In genomic region chr7:44587843-44588711, GRCh38 we compare ENCODE assay signal across 8 cellular contexts. TPM values are rescaled to one million over a fixed set of nuclear protein-coding genes. Genes with fewer than 3 reads are reported as not detected.
DNase-seq lines count a peak whose midpoint lies in the region; ATAC-seq and TF ChIP-seq lines count a peak whose summit lies in the region.

No MANE protein-coding gene starts in this region.

- dilution Hi-C loops in mammary epithelial cell (cut with HindIII; ENCODE audit: low sequenced_read_pairs), result no loop called here

- peaks cover 7% of the 10 kb centered on the region for H3K4me1 Mint-ChIP-seq in T-helper 2 cell treated with Interferon-gamma antibody and Interleukin-4, amounts not matched to agents 5 μg/mL and 100 μg/mL, for 36 hours (ENCODE audit: low read depth)

- no peak overlapping the region for H3K4me2 ChIP-seq in mammary epithelial cell (ENCODE audit: insufficient read depth, low read depth, low read length)

- intact Hi-C loops in mammary epithelial cell (cut with micrococcal nuclease), result loop anchor here (1.0 kb wide), 4 partner anchors 209 to 548 kb away; no protein-coding TSS in a partner anchor

- ATAC-seq in GM18907 (IDR thresholded peaks at IDR 0.05; ENCODE audit: unreplicated experiment), result no peak

- H3K4me3 ChIP-seq in mammary epithelial cell (replicated peaks in 1 of 3; ENCODE audit: insufficient read depth in 1 of 3, low read depth in 2 of 3, low read length in 3 of 3) (no peak overlapping the region), liver (ENCODE audit: low read depth in 1 of 3, low read length in 3 of 3) (no peak overlapping the region)

- no TSS peak for BruUV-seq in mammary epithelial cell (replicated peaks; lab: Mats Ljungman, UMichigan)

- CTCF ChIA-PET in mammary epithelial cell (lab: Charles Lee; ENCODE audit: low non-redundant PET), result interaction anchor here (0.6 kb wide), 2 partner anchors 96 to 355 kb away, joined by 4 to 8 read pairs; no protein-coding TSS in a partner anchor

- H3K9me3 ChIP-seq in mammary epithelial cell (replicated peaks; ENCODE audit: insufficient read depth, low read length) (no peaks in the 10 kb centered on the region), liver (ENCODE audit: control insufficient read depth in 4 of 4, low read length in 3 of 4) (no peaks in the 10 kb centered on the region)

- in situ Hi-C loops in mammary epithelial cell (cut with MboI; ENCODE audit: low sequenced_read_pairs in 2 of 2), result loop anchor here (10.0 to 25.0 kb wide), 4 partner anchors 249 to 549 kb away; partner anchors contain the start of gene H2AZ2 (in 2 of the 2)

- H3K4me1 ChIP-seq in mammary epithelial cell (ENCODE audit: insufficient read depth, low read length), result peaks cover under 1% of the 10 kb centered on the region
- peaks cover 0 to 5% (median 0%) of the 10 kb centered on the region in 4 donors for H3K4me1 ChIP-seq in liver (ENCODE audit: control insufficient read depth in 4 of 4, insufficient read depth in 4 of 4, low read length in 3 of 4)

- peaks cover 9% of the 10 kb centered on the region for H3K27me3 Mint-ChIP-seq in T-helper 2 cell treated with Interferon-gamma antibody and Interleukin-4, amounts not matched to agents 5 μg/mL and 100 μg/mL, for 36 hours (ENCODE audit: low read depth)

- no peaks in the 10 kb centered on the region for H3K9me3 Mint-ChIP-seq in T-helper 2 cell treated with Interferon-gamma antibody and Interleukin-4, amounts not matched to agents 5 μg/mL and 100 μg/mL, for 36 hours

- no peak overlapping the region for H3K4me3 Mint-ChIP-seq in T-helper 2 cell treated with Interferon-gamma antibody and Interleukin-4, amounts not matched to agents 5 μg/mL and 100 μg/mL, for 36 hours

- peak; percentile 93 to 95 for TF ChIP-seq RAD21 in liver (IDR thresholded peaks at IDR 0.05)

- H3K9ac ChIP-seq in mammary epithelial cell (ENCODE audit: insufficient read depth, low read length) (no peak overlapping the region), liver (ENCODE audit: low read depth in 1 of 2, low read length in 2 of 2) (no peak overlapping the region)

- H3K36me3 Mint-ChIP-seq in T-helper 2 cell treated with Interferon-gamma antibody and Interleukin-4, amounts not matched to agents 5 μg/mL and 100 μg/mL, for 36 hours (ENCODE audit: low read depth), result no peaks in the 10 kb centered on the region

- peak overlapping the region; percentile 28 for H2AFZ ChIP-seq in mammary epithelial cell (ENCODE audit: low read depth, low read length)

- peak in 3 of 4 experiments; percentile 13 to 49 (median 36) for DNase-seq in activated CD4-positive, CD25-positive, alpha-beta regulatory T cell (lab: John Stamatoyannopoulos, UW)
- DNase-seq in activated CD4-positive, CD25-positive, alpha-beta regulatory T cell treated with anti-CD3 and anti-CD28 coated beads, Interleukin-2, amount 50 U/mL, for 72 hours, result no peak
- DNase-seq in NCI-H146 treated with DMSO at 0.1 percent for 48 hours (lab: John Stamatoyannopoulos, UW; ENCODE audit: unreplicated experiment) (peak; percentile 45), mammary epithelial cell (peak; percentile 51), superior temporal gyrus (ENCODE audit: extremely low spot score) (peak; percentile 83)
- peak; percentile 40 for DNase-seq in T-helper 2 cell treated with Interferon-gamma antibody and Interleukin-4, amounts not matched to agents 5 μg/mL and 100 μg/mL, for 36 hours (ENCODE audit: low spot score)

- 21% methylated on average over 6 of the region's 6 CpGs for WGBS in mammary epithelial cell (ENCODE audit: low coverage, missing lambda C conversion rate)
- WGBS in liver, result 21% methylated on average over 6 of the region's 6 CpGs

- no peaks in the 10 kb centered on the region for H3K36me3 ChIP-seq in mammary epithelial cell (ENCODE audit: insufficient read depth, low read length)
- H3K36me3 ChIP-seq in liver (ENCODE audit: control insufficient read depth in 4 of 4, insufficient read depth in 3 of 4, low read depth in 1 of 4, low read length in 3 of 4), result no peaks in the 10 kb centered on the region

- no peak overlapping the region for H3K27ac ChIP-seq in mammary epithelial cell (ENCODE audit: insufficient read depth, low read depth, low read length)
- no peak overlapping the region for H3K27ac ChIP-seq in liver (ENCODE audit: low read depth in 1 of 2, low read length in 2 of 2)

- H3K79me2 ChIP-seq in mammary epithelial cell (ENCODE audit: insufficient read depth, low read length), result no peaks in the 10 kb centered on the region

- no peak overlapping the region for H3K27ac Mint-ChIP-seq in T-helper 2 cell treated with Interferon-gamma antibody and Interleukin-4, amounts not matched to agents 5 μg/mL and 100 μg/mL, for 36 hours

- H3K27me3 ChIP-seq in mammary epithelial cell (ENCODE audit: insufficient read depth, low read length) (no peaks in the 10 kb centered on the region), liver (ENCODE audit: control insufficient read depth in 4 of 4, insufficient read depth in 4 of 4, low read length in 3 of 4) (no peaks in the 10 kb centered on the region)

- peak; percentile 54 to 71 for TF ChIP-seq CTCF in mammary epithelial cell (conservative IDR thresholded peaks at IDR 0.05 in 1 of 2, IDR thresholded peaks at IDR 0.05 in 1 of 2; ENCODE audit: extremely low read depth in 1 of 2, insufficient read depth in 1 of 2, low read depth in 1 of 2, low read length in 2 of 2)
- TF ChIP-seq CTCF in liver (IDR thresholded peaks at IDR 0.05; ENCODE audit: low read depth, low read length, missing input control), result peak; percentile 61

- no peaks in the 10 kb centered on the region for H4K20me1 ChIP-seq in mammary epithelial cell (ENCODE audit: insufficient read depth, low read length)

TF ChIP-seq in liver, 16 proteins besides CTCF, POLR2A, EP300 and RAD21:
- TF ChIP-seq GABPA (IDR thresholded peaks at IDR 0.05 in 1 of 2, conservative IDR thresholded peaks at IDR 0.05 in 1 of 2), result no peak
- no peak for TF ChIP-seq YY1 (IDR thresholded peaks at IDR 0.05)
- TF ChIP-seq RXRA (IDR thresholded peaks at IDR 0.05), result no peak
- no peak for TF ChIP-seq JUND (IDR thresholded peaks at IDR 0.05)
- no peak for TF ChIP-seq EGR1 (IDR thresholded peaks at IDR 0.05; ENCODE audit: low read depth in 2 of 2)
- no peak for TF ChIP-seq HNF4G (IDR thresholded peaks at IDR 0.05)
- no peak for TF ChIP-seq ATF3 (IDR thresholded peaks at IDR 0.05)
- TF ChIP-seq FOXA1 (IDR thresholded peaks at IDR 0.05), result no peak
- no peak for TF ChIP-seq MAX (IDR thresholded peaks at IDR 0.05)
TF ChIP-seq in liver: peak in this region for 0.

RNA-seq across cellular contexts. Expression of gene TMED4, which starts 6.0 kb away (rescaled TPM):
- total RNA-seq in mammary epithelial cell (10 to 100 TPM; 48.2 to 87.9 TPM), liver (10 to 100 TPM; 46.5 to 97.1 TPM)
- polyA plus RNA-seq in mammary epithelial cell (61.8 TPM), liver (10 to 100 TPM; 26.9 to 47.4 TPM)
- 37.2 TPM for polyA minus RNA-seq in mammary epithelial cell

RNA-seq across cellular contexts. Expression of gene DDX56, which starts 14.4 kb away (rescaled TPM):
- total RNA-seq in mammary epithelial cell (10 to 100 TPM; 51.3 to 85.8 TPM), liver (10 to 100 TPM; 24.3 to 42.1 TPM)
- polyA plus RNA-seq in mammary epithelial cell (78.1 TPM), liver (10 to 100 TPM; 31.1 to 32.6 TPM)
- polyA minus RNA-seq in mammary epithelial cell, result 87.3 TPM

RNA-seq across cellular contexts. Expression of gene OGDH, which starts 18.4 kb away (rescaled TPM):
- total RNA-seq in mammary epithelial cell, result 10 to 100 TPM; 82.4 to 96.9 TPM
- polyA plus RNA-seq in mammary epithelial cell, result 81.2 TPM
- polyA minus RNA-seq in mammary epithelial cell, result 222 TPM
- total RNA-seq in liver, result 10 to 100 TPM; 49.6 to 71.2 TPM
- 10 to 100 TPM; 10.8 to 32.8 TPM for polyA plus RNA-seq in liver

RNA-seq across cellular contexts. Expression of gene NPC1L1, which starts 46.9 kb away (rescaled TPM):
- total RNA-seq in mammary epithelial cell, result not detected
- polyA plus RNA-seq in mammary epithelial cell, result not detected
- not detected for polyA minus RNA-seq in mammary epithelial cell
- 10 to 100 TPM in 1 of 2 donors, 1 to 10 TPM in 1; 7.2 to 16.4 TPM for total RNA-seq in liver
- polyA plus RNA-seq in liver, result 10 to 100 TPM; 14.2 to 22.1 TPM
